In the genomic region with DNA sequence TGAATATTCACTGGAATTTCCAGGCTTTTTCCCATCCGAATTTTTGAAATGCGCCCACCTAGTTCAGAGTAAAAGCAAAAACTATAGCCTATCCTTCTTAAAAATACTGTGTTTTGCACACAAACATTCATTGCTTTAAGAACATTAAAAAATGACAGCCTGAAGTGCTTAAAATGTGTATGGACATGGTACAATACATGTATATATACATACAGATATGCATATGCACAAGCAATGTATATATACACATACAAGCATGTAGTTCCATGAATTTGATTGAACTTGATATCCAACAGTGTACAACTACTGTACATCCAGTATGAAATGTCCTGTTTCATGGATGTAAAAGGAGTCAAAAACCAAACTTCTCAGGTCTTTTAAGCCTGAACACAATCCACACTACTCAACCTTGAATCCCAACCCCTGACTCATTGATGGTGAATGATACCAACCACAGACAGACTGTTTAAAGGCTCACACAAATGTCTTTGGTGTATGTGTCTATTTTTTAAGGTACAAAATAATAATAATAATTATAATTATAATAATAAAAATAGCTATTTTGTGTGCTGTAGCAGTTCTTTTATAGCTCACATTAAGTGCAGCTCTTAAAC, we compare ENCODE assay signal across 15 cellular contexts. TPM values are rescaled to one million over a fixed set of nuclear protein-coding genes. Genes with fewer than 3 reads are reported as not detected.
"Had no signal": no experiment of that assay in that cellular context is flagged by ENCODE, and none has a peak within 500 bp of the region (broad histone marks: within the 10 kb centered on the region; RNA-seq: fewer than 3 reads in every experiment).

No MANE protein-coding gene starts in this region.

- H3K4me3 ChIP-seq: ascending aorta, cardiac muscle cell, hepatocyte, left lung, mucosa of descending colon, right atrium auricular region had no signal

- H3K27ac Mint-ChIP-seq: activated naive CD8-positive, alpha-beta T cell treated with anti-CD3 and anti-CD28 coated beads, Interleukin-2, amount 50 U/mL, for 24 hours; naive thymus-derived CD8-positive, alpha-beta T cell had no signal

- H3K9me3 ChIP-seq: ascending aorta, left lung, mucosa of descending colon, neutrophil, right atrium auricular region had no signal

- H3K79me2 ChIP-seq: hepatocyte had no signal

- H3K36me3 Mint-ChIP-seq: naive thymus-derived CD8-positive, alpha-beta T cell had no signal

- DNase-seq: activated CD4-positive, alpha-beta T cell treated with anti-CD3 and anti-CD28 coated beads, Interleukin-2, amount 50 U/mL, for 4 hours; activated CD4-positive, CD25-positive, alpha-beta regulatory T cell treated with anti-CD3 and anti-CD28 coated beads, Interleukin-2, amount 50 U/mL, for 72 hours; activated naive CD4-positive, alpha-beta T cell; activated naive CD8-positive, alpha-beta T cell treated with anti-CD3 and anti-CD28 coated beads, Interleukin-2, amount 50 U/mL, for 24 hours; activated T-cell treated with anti-CD3 and anti-CD28 coated beads for 4 hours; left lung; mucosa of descending colon; naive thymus-derived CD8-positive, alpha-beta T cell; stimulated activated CD4-positive, alpha-beta T cell treated with anti-CD3 and anti-CD28 coated beads, Interleukin-4, amount 100 ng/mL, for 24 hours; stimulated activated naive CD4-positive, alpha-beta T cell treated with Interleukin-2 at 50 U/mL for 16 hours had no signal

- H3K27me3 ChIP-seq: ascending aorta, cardiac muscle cell, hepatocyte, neutrophil, right atrium auricular region had no signal

- H3K9me3 Mint-ChIP-seq: activated naive CD8-positive, alpha-beta T cell treated with anti-CD3 and anti-CD28 coated beads, Interleukin-2, amount 50 U/mL, for 24 hours; naive thymus-derived CD8-positive, alpha-beta T cell had no signal

- H2AFZ ChIP-seq: hepatocyte had no signal

- H3K4me3 Mint-ChIP-seq: activated naive CD8-positive, alpha-beta T cell treated with anti-CD3 and anti-CD28 coated beads, Interleukin-2, amount 50 U/mL, for 24 hours; naive thymus-derived CD8-positive, alpha-beta T cell had no signal

- H3K27ac ChIP-seq: ascending aorta, cardiac muscle cell, hepatocyte, left lung, neutrophil, right atrium auricular region had no signal

- ATAC-seq: activated naive CD8-positive, alpha-beta T cell treated with anti-CD3 and anti-CD28 coated beads, Interleukin-2, amount 50 U/mL, for 24 hours; left lung; mucosa of descending colon; naive thymus-derived CD8-positive, alpha-beta T cell had no signal

- H3K4me1 Mint-ChIP-seq: activated naive CD8-positive, alpha-beta T cell treated with anti-CD3 and anti-CD28 coated beads, Interleukin-2, amount 50 U/mL, for 24 hours; naive thymus-derived CD8-positive, alpha-beta T cell had no signal

- H3K36me3 ChIP-seq: cardiac muscle cell, left lung, right atrium auricular region had no signal

- H3K4me2 ChIP-seq: hepatocyte had no signal

RNA-seq across cellular contexts. Expression of gene INHBA, which starts 14.8 kb away (rescaled TPM):
- total RNA-seq: naive thymus-derived CD8-positive, alpha-beta T cell had no signal
- polyA plus RNA-seq: naive thymus-derived CD8-positive, alpha-beta T cell had no signal
